8 cellular contexts compared by ENCODE assay signal in genomic region chr9:112487008-112487798, GRCh38. TPM values are rescaled to one million over a fixed set of nuclear protein-coding genes. Genes with fewer than 3 reads are reported as not detected.
A peak's percentile ranks its signal among the peaks of the same experiment; 100 is the strongest.
DNase-seq lines count a peak whose midpoint lies in the region; ATAC-seq and TF ChIP-seq lines count a peak whose summit lies in the region.

No MANE protein-coding gene starts in this region.

- no peaks in the 10 kb centered on the region for H3K9me3 Mint-ChIP-seq in activated CD8-positive, alpha-beta memory T cell treated with anti-CD3 and anti-CD28 coated beads, Interleukin-2, amount 10 ng/mL, durations not matched to agents 7 days and 5 days (ENCODE audit: low read depth)
- H3K9me3 Mint-ChIP-seq in endothelial cell (ENCODE audit: unreplicated experiment), result no peaks in the 10 kb centered on the region

- TF ChIP-seq CTCF in endothelial cell (IDR thresholded peaks at IDR 0.05; ENCODE audit: unreplicated experiment), result no peak

- H3K36me3 ChIP-seq in mucosa of rectum (ENCODE audit: control insufficient read depth in 2 of 2, insufficient read depth in 2 of 2, low read length in 2 of 2), result no peaks in the 10 kb centered on the region

- DNase-seq in AG08395 (ENCODE audit: low spot score) (peak; percentile 46), NCI-H69 (lab: John Stamatoyannopoulos, UW) (peak; percentile 87), endothelial cell (ENCODE audit: low spot score) (peak; percentile 48)
- DNase-seq in activated CD8-positive, alpha-beta memory T cell treated with anti-CD3 and anti-CD28 coated beads, Interleukin-2, amount 10 ng/mL, durations not matched to agents 7 days and 5 days, result peak; percentile 64
- DNase-seq in stimulated activated CD8-positive, alpha-beta memory T cell treated with anti-CD3 and anti-CD28 coated beads, Interleukin-7, amount 100 ng/mL, for 24 hours (ENCODE audit: low read depth), result peak; percentile 20

- H3K4me1 Mint-ChIP-seq in activated CD8-positive, alpha-beta memory T cell treated with anti-CD3 and anti-CD28 coated beads, Interleukin-2, amount 10 ng/mL, durations not matched to agents 7 days and 5 days, result peaks cover 30% of the 10 kb centered on the region
- H3K4me1 Mint-ChIP-seq in endothelial cell (ENCODE audit: unreplicated experiment), result peaks cover 23% of the 10 kb centered on the region

- H3K27ac ChIP-seq in mucosa of rectum (ENCODE audit: low read depth in 2 of 2, low read length in 2 of 2), result peak overlapping the region; percentile 48 to 52

- no peaks in the 10 kb centered on the region for H3K9me3 ChIP-seq in mucosa of rectum (ENCODE audit: control insufficient read depth in 2 of 2, low read length in 2 of 2)

- H3K36me3 Mint-ChIP-seq in activated CD8-positive, alpha-beta memory T cell treated with anti-CD3 and anti-CD28 coated beads, Interleukin-2, amount 10 ng/mL, durations not matched to agents 7 days and 5 days, result peaks cover 10% of the 10 kb centered on the region
- peaks cover 8% of the 10 kb centered on the region for H3K36me3 Mint-ChIP-seq in endothelial cell (ENCODE audit: low read depth, unreplicated experiment)

- H3K9ac ChIP-seq in mucosa of rectum (ENCODE audit: low read depth in 1 of 2, low read length in 2 of 2), result peak overlapping the region; percentile 54 to 78

- H3K4me1 ChIP-seq in mucosa of rectum (ENCODE audit: control insufficient read depth in 2 of 2, insufficient read depth in 2 of 2, low read length in 2 of 2), result peaks cover 7 to 11% of the 10 kb centered on the region in 2 donors

- CTCF ChIA-PET in activated CD8-positive, alpha-beta memory T cell treated with anti-CD3 and anti-CD28 coated beads, Interleukin-2, amount 10 ng/mL, durations not matched to agents 7 days and 5 days (lab: Charles Lee), result interaction anchor here (0.9 to 2.7 kb wide), 4 partner anchors 15 to 231 kb away, joined by 3 to 11 read pairs (median 6); partner anchors contain the start of genes HSDL2 and INIP

- H3K4me3 Mint-ChIP-seq in activated CD8-positive, alpha-beta memory T cell treated with anti-CD3 and anti-CD28 coated beads, Interleukin-2, amount 10 ng/mL, durations not matched to agents 7 days and 5 days, result peak overlapping the region; percentile 95
- H3K4me3 Mint-ChIP-seq in endothelial cell (ENCODE audit: unreplicated experiment), result peak overlapping the region; percentile 98

- peak overlapping the region; percentile 80 to 85 for H3K4me3 ChIP-seq in mucosa of rectum (ENCODE audit: low read length in 2 of 2)

- peak overlapping the region; percentile 82 for H3K27ac Mint-ChIP-seq in activated CD8-positive, alpha-beta memory T cell treated with anti-CD3 and anti-CD28 coated beads, Interleukin-2, amount 10 ng/mL, durations not matched to agents 7 days and 5 days
- H3K27ac Mint-ChIP-seq in endothelial cell (ENCODE audit: unreplicated experiment), result peak overlapping the region; percentile 34

- H3K27me3 ChIP-seq in mucosa of rectum (ENCODE audit: control insufficient read depth in 2 of 2, insufficient read depth in 2 of 2, low read length in 2 of 2), result no peaks in the 10 kb centered on the region

- peak; percentile 43 for ATAC-seq in GM18868 (IDR thresholded peaks at IDR 0.05; ENCODE audit: unreplicated experiment)
- peak; percentile 41 for ATAC-seq in HG03097 (IDR thresholded peaks at IDR 0.05; ENCODE audit: low FRiP score, unreplicated experiment)
- peak; percentile 41 for ATAC-seq in activated CD8-positive, alpha-beta memory T cell treated with anti-CD3 and anti-CD28 coated beads, Interleukin-2, amount 10 ng/mL, durations not matched to agents 7 days and 5 days

- no peaks in the 10 kb centered on the region for H3K27me3 Mint-ChIP-seq in activated CD8-positive, alpha-beta memory T cell treated with anti-CD3 and anti-CD28 coated beads, Interleukin-2, amount 10 ng/mL, durations not matched to agents 7 days and 5 days
- H3K27me3 Mint-ChIP-seq in endothelial cell (ENCODE audit: unreplicated experiment), result peaks cover 11% of the 10 kb centered on the region

RNA-seq across cellular contexts. Expression of gene KIAA1958, which starts 0.6 kb away (rescaled TPM):
- 10 to 100 TPM in 1 of 2 experiments, 1 to 10 TPM in 1; 7.1 to 11.6 TPM for total RNA-seq in activated CD8-positive, alpha-beta memory T cell treated with anti-CD3 and anti-CD28 coated beads, Interleukin-2, amount 10 ng/mL, durations not matched to agents 7 days and 5 days
- 15.1 TPM for total RNA-seq in endothelial cell (ENCODE audit: unreplicated experiment)

Comparison
In these comparisons a context has a peak if more than half of its experiments do, and no peak if none do; other contexts are left out.
1. Peak in every context shown above with its lines: DNase-seq, ATAC-seq, H3K4me3 ChIP-seq and H3K27ac ChIP-seq.
2. DNase-seq: peak in every context shown above with its lines; median percentile 87 in NCI-H69; 64 in activated CD8-positive, alpha-beta memory T cell treated with anti-CD3 and anti-CD28 coated beads, Interleukin-2, amount 10 ng/mL, durations not matched to agents 7 days and 5 days; 48 in endothelial cell; 46 in AG08395; 20 in stimulated activated CD8-positive, alpha-beta memory T cell treated with anti-CD3 and anti-CD28 coated beads, Interleukin-7, amount 100 ng/mL, for 24 hours.